ENCODE assay signal across 18 cellular contexts in the genomic region with DNA sequence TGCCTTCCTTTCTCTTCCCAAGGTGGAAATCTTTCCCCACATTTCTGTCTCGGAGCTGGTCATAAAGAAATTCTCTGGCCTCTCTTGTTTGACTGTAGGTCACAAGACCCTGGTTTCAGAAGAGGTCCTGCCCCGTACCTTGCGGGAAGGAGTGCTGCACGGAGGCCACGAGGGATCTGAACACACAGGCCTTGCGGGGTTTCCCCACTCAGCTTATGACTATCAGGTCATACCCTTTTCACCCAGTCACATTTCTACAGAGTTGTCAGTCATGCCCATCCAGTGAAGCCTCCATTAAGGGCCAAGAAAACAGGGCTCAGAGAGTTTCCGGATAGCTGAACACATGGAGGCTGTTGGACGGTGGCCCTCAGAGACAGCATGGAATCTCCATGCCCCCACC. TPM values are rescaled to one million over a fixed set of nuclear protein-coding genes. Genes with fewer than 3 reads are reported as not detected.
DNase-seq lines count a peak whose midpoint lies in the region; ATAC-seq and TF ChIP-seq lines count a peak whose summit lies in the region.
"Had no signal": no experiment of that assay in that cellular context is flagged by ENCODE, and none has a peak within 500 bp of the region (broad histone marks: within the 10 kb centered on the region; RNA-seq: fewer than 3 reads in every experiment).

No MANE protein-coding gene starts in this region.

- peaks cover 1% of the 10 kb centered on the region for H3K9me3 Mint-ChIP-seq in activated CD8-positive, alpha-beta T cell treated with anti-CD3 and anti-CD28 coated beads for 36 hours
- no peaks in the 10 kb centered on the region for H3K9me3 Mint-ChIP-seq in activated CD8-positive, alpha-beta T cell treated with anti-CD3 and anti-CD28 coated beads, Interleukin-2, amount 10 ng/mL, durations not matched to agents 7 days and 5 days (ENCODE audit: insufficient read depth)
- H3K9me3 Mint-ChIP-seq in stimulated activated memory B cell treated with anti-CD40 and anti-IgM and Interleukin-4, amounts not matched to agents 10 μg/mL and 1 μg/mL and 100 μg/mL, for 72 hours, result no peaks in the 10 kb centered on the region

- no peak for TF ChIP-seq CTCF in activated CD8-positive, alpha-beta T cell treated with anti-CD3 and anti-CD28 coated beads for 36 hours (IDR thresholded peaks at IDR 0.05)

- CTCF ChIA-PET in activated CD8-positive, alpha-beta T cell treated with anti-CD3 and anti-CD28 coated beads for 36 hours (lab: Charles Lee), result interaction anchor here (1.2 kb wide), 1 partner anchor 33 kb away, joined by 6 read pairs; no protein-coding TSS in a partner anchor
- CTCF ChIA-PET in activated CD8-positive, alpha-beta T cell treated with anti-CD3 and anti-CD28 coated beads, Interleukin-2, amount 10 ng/mL, durations not matched to agents 7 days and 5 days (lab: Charles Lee), result interaction anchor here (0.9 kb wide), 1 partner anchor 18 kb away, joined by 3 read pairs; no protein-coding TSS in a partner anchor

- no peaks in the 10 kb centered on the region for H3K27me3 Mint-ChIP-seq in activated CD8-positive, alpha-beta T cell treated with anti-CD3 and anti-CD28 coated beads for 36 hours
- no peaks in the 10 kb centered on the region for H3K27me3 Mint-ChIP-seq in activated CD8-positive, alpha-beta T cell treated with anti-CD3 and anti-CD28 coated beads, Interleukin-2, amount 10 ng/mL, durations not matched to agents 7 days and 5 days (ENCODE audit: low read depth)
- H3K27me3 Mint-ChIP-seq in stimulated activated memory B cell treated with anti-CD40 and anti-IgM and Interleukin-4, amounts not matched to agents 10 μg/mL and 1 μg/mL and 100 μg/mL, for 72 hours, result no peaks in the 10 kb centered on the region
- H3K27me3 Mint-ChIP-seq: naive thymus-derived CD8-positive, alpha-beta T cell had no signal

- peak; percentile 68 for ATAC-seq in activated CD8-positive, alpha-beta T cell treated with anti-CD3 and anti-CD28 coated beads for 36 hours
- no peak for ATAC-seq in activated CD8-positive, alpha-beta T cell treated with anti-CD3 and anti-CD28 coated beads, Interleukin-2, amount 10 ng/mL, durations not matched to agents 7 days and 5 days
- ATAC-seq in GM19023 (IDR thresholded peaks at IDR 0.05; ENCODE audit: unreplicated experiment) (peak; percentile 47), HG03442 (IDR thresholded peaks at IDR 0.05; ENCODE audit: unreplicated experiment) (peak; percentile 53), HG03378 (IDR thresholded peaks at IDR 0.05; ENCODE audit: unreplicated experiment) (no peak)
- ATAC-seq in stimulated activated memory B cell treated with anti-CD40 and anti-IgM and Interleukin-4, amounts not matched to agents 10 μg/mL and 1 μg/mL and 100 μg/mL, for 72 hours, result peak; percentile 89
- ATAC-seq: naive thymus-derived CD8-positive, alpha-beta T cell; right cardiac atrium; WTC11 had no signal

- no peak overlapping the region for H3K4me3 Mint-ChIP-seq in activated CD8-positive, alpha-beta T cell treated with anti-CD3 and anti-CD28 coated beads for 36 hours
- H3K4me3 Mint-ChIP-seq in activated CD8-positive, alpha-beta T cell treated with anti-CD3 and anti-CD28 coated beads, Interleukin-2, amount 10 ng/mL, durations not matched to agents 7 days and 5 days, result no peak overlapping the region
- no peak overlapping the region for H3K4me3 Mint-ChIP-seq in stimulated activated memory B cell treated with anti-CD40 and anti-IgM and Interleukin-4, amounts not matched to agents 10 μg/mL and 1 μg/mL and 100 μg/mL, for 72 hours
- H3K4me3 Mint-ChIP-seq: WTC11 had no signal

- POLR2A ChIA-PET in activated CD8-positive, alpha-beta T cell treated with anti-CD3 and anti-CD28 coated beads for 36 hours (lab: Charles Lee), result interaction anchor here (0.6 kb wide), 1 partner anchor 9 kb away, joined by 3 read pairs; no protein-coding TSS in a partner anchor
- POLR2A ChIA-PET in activated CD8-positive, alpha-beta T cell treated with anti-CD3 and anti-CD28 coated beads, Interleukin-2, amount 10 ng/mL, durations not matched to agents 7 days and 5 days (lab: Charles Lee), result no interaction called here

- intact Hi-C loops in activated CD8-positive, alpha-beta T cell treated with anti-CD3 and anti-CD28 coated beads for 36 hours (cut with micrococcal nuclease), result no loop called here

- H3K4me1 Mint-ChIP-seq in activated CD8-positive, alpha-beta T cell treated with anti-CD3 and anti-CD28 coated beads for 36 hours (ENCODE audit: low read depth), result peaks cover 13% of the 10 kb centered on the region
- peaks cover 12% of the 10 kb centered on the region for H3K4me1 Mint-ChIP-seq in activated CD8-positive, alpha-beta T cell treated with anti-CD3 and anti-CD28 coated beads, Interleukin-2, amount 10 ng/mL, durations not matched to agents 7 days and 5 days (ENCODE audit: low read depth)
- peaks cover 15% of the 10 kb centered on the region for H3K4me1 Mint-ChIP-seq in stimulated activated memory B cell treated with anti-CD40 and anti-IgM and Interleukin-4, amounts not matched to agents 10 μg/mL and 1 μg/mL and 100 μg/mL, for 72 hours
- H3K4me1 Mint-ChIP-seq: WTC11 had no signal

- H3K27ac Mint-ChIP-seq in activated CD8-positive, alpha-beta T cell treated with anti-CD3 and anti-CD28 coated beads for 36 hours, result no peak overlapping the region
- H3K27ac Mint-ChIP-seq in activated CD8-positive, alpha-beta T cell treated with anti-CD3 and anti-CD28 coated beads, Interleukin-2, amount 10 ng/mL, durations not matched to agents 7 days and 5 days, result no peak overlapping the region
- H3K27ac Mint-ChIP-seq in stimulated activated memory B cell treated with anti-CD40 and anti-IgM and Interleukin-4, amounts not matched to agents 10 μg/mL and 1 μg/mL and 100 μg/mL, for 72 hours, result peak overlapping the region; percentile 82
- H3K27ac Mint-ChIP-seq: WTC11 had no signal

- H3K36me3 Mint-ChIP-seq in activated CD8-positive, alpha-beta T cell treated with anti-CD3 and anti-CD28 coated beads for 36 hours (ENCODE audit: low read depth), result no peaks in the 10 kb centered on the region
- H3K36me3 Mint-ChIP-seq in activated CD8-positive, alpha-beta T cell treated with anti-CD3 and anti-CD28 coated beads, Interleukin-2, amount 10 ng/mL, durations not matched to agents 7 days and 5 days (ENCODE audit: low read depth), result no peaks in the 10 kb centered on the region
- no peaks in the 10 kb centered on the region for H3K36me3 Mint-ChIP-seq in stimulated activated memory B cell treated with anti-CD40 and anti-IgM and Interleukin-4, amounts not matched to agents 10 μg/mL and 1 μg/mL and 100 μg/mL, for 72 hours
- H3K36me3 Mint-ChIP-seq: WTC11 had no signal

- peak; percentile 14 for DNase-seq in activated CD8-positive, alpha-beta T cell treated with anti-CD3 and anti-CD28 coated beads for 36 hours
- no peak for DNase-seq in activated CD8-positive, alpha-beta T cell treated with anti-CD3 and anti-CD28 coated beads, Interleukin-2, amount 10 ng/mL, durations not matched to agents 7 days and 5 days
- no peak for DNase-seq in DMS79 (lab: John Stamatoyannopoulos, UW)
- no peak for DNase-seq in A172 (ENCODE audit: low spot score)
- DNase-seq: activated effector memory CD4-positive, alpha-beta T cell treated with Interleukin-2 at 50 U/mL for 16 hours; glutamatergic neuron; naive thymus-derived CD8-positive, alpha-beta T cell; NCI-H1105 treated with DMSO at 0.1 percent for 48 hours; NCI-H2107; NCI-H510A treated with DMSO at 0.1 percent for 48 hours; right cardiac atrium; RPMI8226; SK-N-SH had no signal

RNA-seq across cellular contexts. Expression of a gene that starts 54.7 kb away (rescaled TPM):
- total RNA-seq in activated CD8-positive, alpha-beta T cell treated with anti-CD3 and anti-CD28 coated beads for 36 hours, result 100 to 1,000 TPM; 101 to 110 TPM
- 10 to 100 TPM; 63.9 to 66.8 TPM for total RNA-seq in activated CD8-positive, alpha-beta T cell treated with anti-CD3 and anti-CD28 coated beads, Interleukin-2, amount 10 ng/mL, durations not matched to agents 7 days and 5 days
- total RNA-seq in A172 (2014; rRNA removed; shearing (Covaris generic)), result 223 and 264 TPM in 2 replicates

Comparison
In these comparisons a context has a peak if more than half of its experiments do, and no peak if none do; other contexts are left out.
1. ATAC-seq: peak in activated CD8-positive, alpha-beta T cell treated with anti-CD3 and anti-CD28 coated beads for 36 hours (single experiment), GM19023 (single experiment), HG03442 (single experiment) and stimulated activated memory B cell treated with anti-CD40 and anti-IgM and Interleukin-4, amounts not matched to agents 10 μg/mL and 1 μg/mL and 100 μg/mL, for 72 hours (single experiment); none in activated CD8-positive, alpha-beta T cell treated with anti-CD3 and anti-CD28 coated beads, Interleukin-2, amount 10 ng/mL, durations not matched to agents 7 days and 5 days (single experiment) and HG03378 (single experiment).